ENCODE assay signal across 20 cellular contexts in genomic region chr6:158633127-158633526, GRCh38. TPM values are rescaled to one million over a fixed set of nuclear protein-coding genes. Genes with fewer than 3 reads are reported as not detected.
DNase-seq lines count a peak whose midpoint lies in the region; ATAC-seq, FAIRE-seq and TF ChIP-seq lines count a peak whose summit lies in the region.
"Had no signal": no experiment of that assay in that cellular context is flagged by ENCODE, and none has a peak within 500 bp of the region (broad histone marks: within the 10 kb centered on the region; RNA-seq: fewer than 3 reads in every experiment).

No MANE protein-coding gene starts in this region.

- whole genome bisulfite sequencing in small intestine, 3 donors: 88 to 97% (median 97%) methylated on average over 11 of the region's 11 CpGs

- H3K4me1 Mint-ChIP-seq in activated T-cell treated with anti-CD3 and anti-CD28 coated beads, Interleukin-2, amount 50 U/mL, for 72 hours (ENCODE audit: low read depth): peaks cover 67% of the 10 kb centered on the region

- no peaks in the 10 kb centered on the region for H3K27me3 Mint-ChIP-seq in activated T-cell treated with anti-CD3 and anti-CD28 coated beads, Interleukin-2, amount 50 U/mL, for 72 hours (ENCODE audit: low read depth)
- H3K27me3 Mint-ChIP-seq: type B pancreatic cell had no signal

- peak overlapping the region; percentile 19 for H3K27ac Mint-ChIP-seq in activated T-cell treated with anti-CD3 and anti-CD28 coated beads, Interleukin-2, amount 50 U/mL, for 72 hours

- H3K27me3 ChIP-seq in RWPE2 (ENCODE audit: insufficient read depth, poor library complexity, severe bottlenecking) (no peaks in the 10 kb centered on the region), brain microvascular endothelial cell (replicated peaks) (no peaks in the 10 kb centered on the region), small intestine (ENCODE audit: control insufficient read depth in 2 of 2, insufficient read depth in 2 of 2, low read length in 2 of 2) (no peaks in the 10 kb centered on the region)
- H3K27me3 ChIP-seq: ascending aorta had no signal

- H3K27ac ChIP-seq in RWPE2 (ENCODE audit: poor library complexity, severe bottlenecking): no peak overlapping the region
- H3K27ac ChIP-seq in brain microvascular endothelial cell: peak overlapping the region; percentile 91
- H3K27ac ChIP-seq in small intestine (ENCODE audit: low read depth in 1 of 2, low read length in 1 of 2): peak overlapping the region in 1 of 2 donors; percentile 18
- H3K27ac ChIP-seq: SK-N-MC had no signal

- H3K9me3 ChIP-seq in RWPE2 (ENCODE audit: severe bottlenecking) (no peaks in the 10 kb centered on the region), small intestine (ENCODE audit: control insufficient read depth, low read depth) (no peaks in the 10 kb centered on the region)
- H3K9me3 ChIP-seq: ascending aorta had no signal

- no peak for FAIRE-seq in small intestine (lab: Jason Lieb, UNC)
- FAIRE-seq: GM12892 had no signal

- TF ChIP-seq CTCF in RWPE2 (IDR thresholded peaks at IDR 0.05; ENCODE audit: poor library complexity, severe bottlenecking): no peak
- no peak for TF ChIP-seq CTCF in brain microvascular endothelial cell (IDR thresholded peaks at IDR 0.05; ENCODE audit: low read depth, low read length, missing control alignments)

- H3K9me3 Mint-ChIP-seq in activated T-cell treated with anti-CD3 and anti-CD28 coated beads, Interleukin-2, amount 50 U/mL, for 72 hours: no peaks in the 10 kb centered on the region
- H3K9me3 Mint-ChIP-seq: H9, type B pancreatic cell had no signal

- H3K36me3 Mint-ChIP-seq in activated T-cell treated with anti-CD3 and anti-CD28 coated beads, Interleukin-2, amount 50 U/mL, for 72 hours (ENCODE audit: insufficient read depth in 2 of 2): peaks cover 10 to 41% of the 10 kb centered on the region in 2 donors

- in situ Hi-C loops in brain microvascular endothelial cell (cut with HindIII; ENCODE audit: low pct_ligation_motif_present, low sequenced_read_pairs): no loop called here

- no peak overlapping the region for H3K4me3 Mint-ChIP-seq in activated T-cell treated with anti-CD3 and anti-CD28 coated beads, Interleukin-2, amount 50 U/mL, for 72 hours
- H3K4me3 Mint-ChIP-seq: H9, type B pancreatic cell had no signal

- no peak for ATAC-seq in activated T-cell treated with anti-CD3 and anti-CD28 coated beads, Interleukin-2, amount 50 U/mL, for 72 hours (replicated peaks in 1 of 2)
- ATAC-seq in RWPE2 (ENCODE audit: low read depth): no peak

- H3K36me3 ChIP-seq in RWPE2 (ENCODE audit: low read depth) (peaks cover 89% of the 10 kb centered on the region), brain microvascular endothelial cell (replicated peaks) (peaks cover 44% of the 10 kb centered on the region), small intestine (ENCODE audit: control insufficient read depth in 2 of 2, insufficient read depth in 2 of 2, low read length in 2 of 2) (peaks cover 3 to 16% of the 10 kb centered on the region in 2 donors)

- H3K4me3 ChIP-seq in RWPE2 (ENCODE audit: severe bottlenecking) (no peak overlapping the region), brain microvascular endothelial cell (ENCODE audit: low read depth, low read length) (no peak overlapping the region), small intestine (ENCODE audit: low read depth in 1 of 2, low read length in 2 of 2) (no peak overlapping the region)
- H3K4me3 ChIP-seq: ascending aorta, SK-N-MC had no signal

- H3K4me1 ChIP-seq in RWPE2 (ENCODE audit: insufficient read depth, poor library complexity, severe bottlenecking): peaks cover 9% of the 10 kb centered on the region
- H3K4me1 ChIP-seq in small intestine (ENCODE audit: control insufficient read depth in 2 of 2, insufficient read depth in 1 of 2, low read depth in 1 of 2, low read length in 1 of 2): peaks cover 0 to 7% of the 10 kb centered on the region in 2 donors

- no peak for DNase-seq in activated T-cell treated with anti-CD3 and anti-CD28 coated beads, Interleukin-2, amount 50 U/mL, for 72 hours
- DNase-seq in activated T-cell treated with anti-CD3 and anti-CD28 coated beads for 4 hours (no peak), RWPE2 (ENCODE audit: low spot score) (peak; percentile 12), brain microvascular endothelial cell (no peak), amygdala (lab: John Stamatoyannopoulos, UW) (no peak), small intestine (no peak), SKM-1 (lab: John Stamatoyannopoulos, UW; ENCODE audit: unreplicated experiment) (no peak)
- peak; percentile 21 for DNase-seq in stimulated activated CD8-positive, alpha-beta memory T cell treated with anti-CD3 and anti-CD28 coated beads, Interleukin-4, amount 100 ng/mL, for 48 hours
- DNase-seq: ACHN; COR-L47; erythroblast; glutamatergic neuron; H9; NCI-H1694 treated with DMSO at 0.1 percent for 48 hours; nucleus accumbens; stimulated activated CD4-positive, alpha-beta T cell treated with anti-CD3 and anti-CD28 coated beads, Interleukin-4, amount 100 ng/mL, for 24 hours had no signal

RNA-seq across cellular contexts. Expression of gene DYNLT1, which starts 11.4 kb away (rescaled TPM):
- 100 to 1,000 TPM; 111 to 127 TPM for total RNA-seq in activated T-cell treated with anti-CD3 and anti-CD28 coated beads, Interleukin-2, amount 50 U/mL, for 72 hours
- 100 to 1,000 TPM; 242 to 451 (median 373) TPM for polyA plus RNA-seq in small intestine

RNA-seq across cellular contexts. Expression of gene SYTL3, which starts 16.7 kb away (rescaled TPM):
- total RNA-seq in activated T-cell treated with anti-CD3 and anti-CD28 coated beads, Interleukin-2, amount 50 U/mL, for 72 hours: 100 to 1,000 TPM; 267 to 353 TPM
- polyA plus RNA-seq in small intestine: 1 to 10 TPM; 3.6 to 5.7 (median 5.1) TPM

Comparison
In these comparisons a context has a peak if more than half of its experiments do, and no peak if none do; other contexts are left out.
1. DNase-seq: peak in RWPE2 (single experiment) and stimulated activated CD8-positive, alpha-beta memory T cell treated with anti-CD3 and anti-CD28 coated beads, Interleukin-4, amount 100 ng/mL, for 48 hours (single experiment); none in activated T-cell treated with anti-CD3 and anti-CD28 coated beads, Interleukin-2, amount 50 U/mL, for 72 hours (0 of 2), activated T-cell treated with anti-CD3 and anti-CD28 coated beads for 4 hours (single experiment), brain microvascular endothelial cell (single experiment), amygdala (0 of 56), small intestine (single experiment) and SKM-1 (single experiment).